In genomic region chr19:17470204-17470841, GRCh38 we compare ENCODE assay signal across 8 cellular contexts. TPM values are rescaled to one million over a fixed set of nuclear protein-coding genes. Genes with fewer than 3 reads are reported as not detected.
A peak's percentile ranks its signal among the peaks of the same experiment; 100 is the strongest.
DNase-seq lines count a peak whose midpoint lies in the region; ATAC-seq, FAIRE-seq and TF ChIP-seq lines count a peak whose summit lies in the region.

Gene SLC27A1 (plus strand): TSS chr19:17470524. CDS start chr19:17470541, 17 bp downstream.

- under 1% methylated on average over 33 of the region's 61 CpGs for WGBS in prostate gland

- DNase-seq in GM12891 (ENCODE audit: insufficient read length, low spot score) (peak; percentile 89), NCI-H1436 treated with DMSO at 0.1 percent for 48 hours (lab: John Stamatoyannopoulos, UW) (peak; percentile 92), T-helper 1 cell (peak; percentile 82 to 89 (median 85)), ascending aorta (ENCODE audit: low spot score in 2 of 2) (peak; percentile 98 to 100), right atrium auricular region (ENCODE audit: low spot score) (peak; percentile 99), prostate gland (ENCODE audit: low spot score) (peak; percentile 99), upper lobe of right lung (peak; percentile 99)

- H3K27ac ChIP-seq in ascending aorta (peak within 1 kb of the TSS; percentile 80 to 91), right atrium auricular region (peak within 1 kb of the TSS; percentile 90 to 93), prostate gland (peak within 1 kb of the TSS; percentile 91 to 97), upper lobe of right lung (peak within 1 kb of the TSS; percentile 91)

- no peak for TF ChIP-seq CTCF in ascending aorta (IDR thresholded peaks at IDR 0.05)
- TF ChIP-seq CTCF in right atrium auricular region (IDR thresholded peaks at IDR 0.05), result no peak
- no peak for TF ChIP-seq CTCF in prostate gland (IDR thresholded peaks at IDR 0.05)
- no peak for TF ChIP-seq CTCF in upper lobe of right lung (IDR thresholded peaks at IDR 0.05)

- no peak for TF ChIP-seq POLR2A in GM12891 (IDR thresholded peaks at IDR 0.05; ENCODE audit: low read depth, low read length)
- peak; percentile 81 for TF ChIP-seq POLR2A in prostate gland (IDR thresholded peaks at IDR 0.05)

- intact Hi-C loops in ascending aorta (cut with DNase I), result loop anchor here (2.0 to 5.0 kb wide), 2 partner anchors 50 to 393 kb away; partner anchors contain the start of genes HAUS8, MVB12A and MYO9B
- intact Hi-C loops in prostate gland (cut with DNase I), result loop anchor here (5.0 kb wide), 1 partner anchor 42 kb away; the partner anchor contains the start of gene PGLS
- intact Hi-C loops in upper lobe of right lung (cut with DNase I), result no loop called here

- ATAC-seq in HG02763 (IDR thresholded peaks at IDR 0.05; ENCODE audit: unreplicated experiment), result peak; percentile 76
- peak; percentile 92 for ATAC-seq in upper lobe of right lung

- FAIRE-seq in GM12891 (lab: Jason Lieb, UNC), result peak; percentile 26

- peaks cover 13 to 18% of the 10 kb centered on the region in 2 donors for H3K4me1 ChIP-seq in ascending aorta
- H3K4me1 ChIP-seq in right atrium auricular region, result peaks cover 0 to 35% of the 10 kb centered on the region in 2 donors
- peaks cover 7% of the 10 kb centered on the region for H3K4me1 ChIP-seq in prostate gland (replicated peaks)
- H3K4me1 ChIP-seq in upper lobe of right lung, result peaks cover 31% of the 10 kb centered on the region

- no peaks in the 10 kb centered on the region for H3K9me3 ChIP-seq in ascending aorta
- H3K9me3 ChIP-seq in right atrium auricular region, result no peaks in the 10 kb centered on the region
- no peaks in the 10 kb centered on the region for H3K9me3 ChIP-seq in prostate gland
- H3K9me3 ChIP-seq in upper lobe of right lung, result no peaks in the 10 kb centered on the region

- peak within 1 kb of the TSS; percentile 87 to 89 for H3K4me3 ChIP-seq in ascending aorta
- H3K4me3 ChIP-seq in right atrium auricular region, result peak within 1 kb of the TSS; percentile 75 to 93
- peak within 1 kb of the TSS; percentile 86 to 90 for H3K4me3 ChIP-seq in prostate gland
- peak within 1 kb of the TSS; percentile 78 for H3K4me3 ChIP-seq in upper lobe of right lung

- H3K27me3 ChIP-seq in ascending aorta (no peaks in the 10 kb centered on the region), right atrium auricular region (no peaks in the 10 kb centered on the region), prostate gland (replicated peaks; ENCODE audit: insufficient read depth) (no peaks in the 10 kb centered on the region), upper lobe of right lung (no peaks in the 10 kb centered on the region)

- no peaks in the 10 kb centered on the region for H3K36me3 ChIP-seq in ascending aorta
- peaks cover 2% of the 10 kb centered on the region for H3K36me3 ChIP-seq in right atrium auricular region
- no peaks in the 10 kb centered on the region for H3K36me3 ChIP-seq in prostate gland
- no peaks in the 10 kb centered on the region for H3K36me3 ChIP-seq in upper lobe of right lung

TF ChIP-seq in GM12891, 5 proteins besides CTCF, POLR2A, EP300 and RAD21:
- TF ChIP-seq POLR2AphosphoS5 (IDR thresholded peaks at IDR 0.05; ENCODE audit: low read depth, low read length) (no peak), POU2F2 (IDR thresholded peaks at IDR 0.05; ENCODE audit: low read depth, low read length) (no peak), TAF1 (IDR thresholded peaks at IDR 0.05; ENCODE audit: low read depth, low read length) (no peak), PAX5 (IDR thresholded peaks at IDR 0.05; ENCODE audit: insufficient read depth, low read length, severe bottlenecking) (no peak), SPI1 (IDR thresholded peaks at IDR 0.05; ENCODE audit: low read depth, low read length) (no peak)

RNA-seq across cellular contexts. Expression of gene SLC27A1, which starts in this region (rescaled TPM):
- 1.6 TPM for polyA plus RNA-seq in GM12891 (2012; ENCODE audit: low read depth, missing spikeins)
- total RNA-seq in ascending aorta (64.9 TPM), right atrium auricular region (10 to 100 TPM; 31.2 to 65.6 TPM), prostate gland (10 to 100 TPM; 73.3 to 78.7 TPM), upper lobe of right lung (27.8 TPM)

Comparison
In these comparisons a context has a peak if more than half of its experiments do, and no peak if none do; other contexts are left out.
1. Peak in every context shown above with its lines: DNase-seq, ATAC-seq, H3K4me3 ChIP-seq and H3K27ac ChIP-seq.